11 cellular contexts compared by ENCODE assay signal in the genomic region with DNA sequence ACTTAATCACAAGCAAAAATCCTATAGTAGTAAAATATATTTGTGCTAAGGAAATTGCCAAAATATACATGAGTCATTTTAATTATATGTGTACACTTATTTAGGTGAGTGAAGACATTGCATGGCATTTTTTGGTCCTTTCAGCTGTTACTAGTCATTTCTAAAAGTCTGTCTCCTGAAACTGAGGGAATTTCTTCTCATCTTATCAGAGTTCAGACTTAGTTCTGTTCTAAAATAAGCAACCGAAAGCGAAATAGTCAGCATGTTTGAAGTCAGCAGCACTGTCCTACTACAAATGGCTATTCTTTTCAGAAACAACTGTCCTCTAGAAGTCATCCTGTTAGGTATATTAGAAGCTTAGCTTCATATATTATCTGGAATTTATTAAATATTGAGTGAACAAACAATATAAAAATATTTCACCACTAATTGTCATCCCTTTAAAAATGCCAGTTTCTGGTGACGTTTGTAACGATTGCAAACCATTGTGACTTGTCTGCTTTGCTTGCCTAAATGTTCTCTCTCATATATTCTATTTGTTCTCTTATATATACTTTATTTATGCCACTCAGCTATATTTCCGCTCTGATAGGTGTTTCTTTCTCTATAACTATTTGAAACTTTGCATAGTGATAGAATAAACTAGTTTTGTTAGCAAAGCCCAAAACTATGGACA.
A peak's percentile ranks its signal among the peaks of the same experiment; 100 is the strongest.
DNase-seq lines count a peak whose midpoint lies in the region; ATAC-seq and TF ChIP-seq lines count a peak whose summit lies in the region.
"Had no signal": no experiment of that assay in that cellular context is flagged by ENCODE, and none has a peak within 500 bp of the region (broad histone marks: within the 10 kb centered on the region; RNA-seq: fewer than 3 reads in every experiment).

No MANE protein-coding gene starts in this region.

- no peaks in the 10 kb centered on the region for H3K79me2 ChIP-seq in OCI-LY7 (ENCODE audit: insufficient read depth, low read depth, low read length)

- DNase-seq in fibroblast of villous mesenchyme (ENCODE audit: low read depth): peak; percentile 68
- DNase-seq in tibial artery: no peak
- DNase-seq in lower lobe of right lung: no peak
- no peak for DNase-seq in OCI-LY7 (ENCODE audit: low spot score)
- DNase-seq: activated naive CD4-positive, alpha-beta T cell treated with Interleukin-2 at 50 U/mL for 16 hours; natural killer cell; NCI-H1930 had no signal

- CTCF ChIA-PET in OCI-LY7 (lab: Charles Lee; ENCODE audit: unreplicated experiment): no interaction called here

- no TSS peak for BruUV-seq in OCI-LY7 (replicated peaks; lab: Mats Ljungman, UMichigan)

- H3K36me3 ChIP-seq in tibial artery: no peaks in the 10 kb centered on the region
- no peaks in the 10 kb centered on the region for H3K36me3 ChIP-seq in lower lobe of right lung
- no peaks in the 10 kb centered on the region for H3K36me3 ChIP-seq in OCI-LY7 (ENCODE audit: insufficient read depth, low read length)

- no peaks in the 10 kb centered on the region for H4K20me1 ChIP-seq in OCI-LY7 (ENCODE audit: insufficient read depth, low read length)

- H3K4me1 ChIP-seq in tibial artery (peaks cover 0 to 13% (median under 1%) of the 10 kb centered on the region in 4 donors), lower lobe of right lung (no peaks in the 10 kb centered on the region), OCI-LY7 (ENCODE audit: insufficient read depth, low read length, poor library complexity, severe bottlenecking) (no peaks in the 10 kb centered on the region)

- H3K4me2 ChIP-seq in OCI-LY7 (ENCODE audit: low read length): no peak overlapping the region

- H3K27me3 ChIP-seq in tibial artery (no peaks in the 10 kb centered on the region), lower lobe of right lung (ENCODE audit: low read depth) (no peaks in the 10 kb centered on the region)

- H3K9me3 ChIP-seq in tibial artery (no peaks in the 10 kb centered on the region), lower lobe of right lung (no peaks in the 10 kb centered on the region), OCI-LY7 (ENCODE audit: low read length) (no peaks in the 10 kb centered on the region)

- H3K9me2 ChIP-seq in OCI-LY7 (ENCODE audit: insufficient read depth, low read length): no peaks in the 10 kb centered on the region

- peak overlapping the region; percentile 27 for H3K4me3 ChIP-seq in fibroblast of villous mesenchyme (ENCODE audit: low read depth, low read length)
- peak overlapping the region; percentile 35 to 36 for H3K4me3 ChIP-seq in tibial artery
- H3K4me3 ChIP-seq in lower lobe of right lung: no peak overlapping the region
- H3K4me3 ChIP-seq in OCI-LY7 (ENCODE audit: low read depth, low read length, poor library complexity, severe bottlenecking): no peak overlapping the region

- ATAC-seq in GM19372 (IDR thresholded peaks at IDR 0.05; ENCODE audit: low read depth, unreplicated experiment) (peak; percentile 56), HG03439 (IDR thresholded peaks at IDR 0.05; ENCODE audit: unreplicated experiment) (peak; percentile 59), GM21360 (IDR thresholded peaks at IDR 0.05; ENCODE audit: unreplicated experiment) (no peak), lower lobe of right lung (no peak), HG02623 (IDR thresholded peaks at IDR 0.05; ENCODE audit: unreplicated experiment) (no peak)
- ATAC-seq: natural killer cell had no signal

- POLR2A ChIA-PET in OCI-LY7 (lab: Charles Lee): interaction anchor here (0.7 to 1.2 kb wide), 2 partner anchors 10 to 15 kb away, joined by 4 to 5 read pairs; no protein-coding TSS in a partner anchor

- H3K27ac ChIP-seq in tibial artery (peak overlapping the region; percentile 36 to 64), lower lobe of right lung (no peak overlapping the region), OCI-LY7 (ENCODE audit: low read depth, low read length, poor library complexity, severe bottlenecking) (no peak overlapping the region)

- no peak for TF ChIP-seq CTCF in fibroblast of villous mesenchyme (IDR thresholded peaks at IDR 0.05; ENCODE audit: insufficient read depth, low read depth, low read length)
- no peak for TF ChIP-seq CTCF in tibial artery (IDR thresholded peaks at IDR 0.05)
- no peak for TF ChIP-seq CTCF in lower lobe of right lung (IDR thresholded peaks at IDR 0.05)
- no peak for TF ChIP-seq CTCF in OCI-LY7 (conservative IDR thresholded peaks at IDR 0.05; ENCODE audit: low read length)

- intact Hi-C loops in tibial artery (cut with DNase I; ENCODE audit: low total_unique reads) (no loop called here), lower lobe of right lung (cut with DNase I) (no loop called here), OCI-LY7 (cut with micrococcal nuclease; ENCODE audit: unreplicated experiment) (no loop called here)

- H2AFZ ChIP-seq in OCI-LY7 (ENCODE audit: low read length): no peak overlapping the region

Comparison
In these comparisons a context has a peak if more than half of its experiments do, and no peak if none do; other contexts are left out.
1. ATAC-seq: peak in GM19372 (single experiment) and HG03439 (single experiment); none in GM21360 (single experiment), lower lobe of right lung (0 of 2) and HG02623 (single experiment).
2. H3K4me3 ChIP-seq: peak in fibroblast of villous mesenchyme (single experiment) and tibial artery (2 of 2); none in lower lobe of right lung (single experiment) and OCI-LY7 (single experiment).
3. H3K27ac ChIP-seq: peak in tibial artery (2 of 2); none in lower lobe of right lung (single experiment) and OCI-LY7 (single experiment).